8 cellular contexts compared by ENCODE assay signal in the genomic region with DNA sequence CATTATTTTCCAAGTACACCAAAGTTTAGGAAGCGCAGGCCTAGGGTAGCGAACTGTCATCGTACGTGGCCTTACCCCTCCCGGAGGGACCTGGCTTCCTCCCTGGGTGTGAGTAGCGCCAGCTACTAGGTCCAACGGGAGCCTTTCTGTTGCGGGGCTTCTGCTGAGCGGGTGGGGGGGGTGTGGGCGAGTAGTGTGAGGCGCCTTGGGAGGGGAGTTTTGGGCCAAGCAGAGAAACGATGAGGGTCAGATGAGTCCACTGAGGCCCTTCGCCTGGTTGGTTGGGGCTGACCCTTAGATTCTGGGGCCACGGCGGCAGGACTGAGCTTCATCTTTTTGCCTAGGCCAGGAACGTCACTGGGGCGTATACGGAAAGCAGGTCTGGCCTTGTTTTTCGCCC.
DNase-seq lines count a peak whose midpoint lies in the region; ATAC-seq and TF ChIP-seq lines count a peak whose summit lies in the region.

No MANE protein-coding gene starts in this region.

- no peaks in the 10 kb centered on the region for H3K9me3 Mint-ChIP-seq in central memory CD8-positive, alpha-beta T cell

- H3K36me3 Mint-ChIP-seq in central memory CD8-positive, alpha-beta T cell (ENCODE audit: insufficient read depth): peaks cover 12% of the 10 kb centered on the region

- H3K27ac Mint-ChIP-seq in central memory CD8-positive, alpha-beta T cell (ENCODE audit: low read depth): peak overlapping the region; percentile 93

- peak overlapping the region; percentile 85 for H3K4me3 Mint-ChIP-seq in central memory CD8-positive, alpha-beta T cell

- H3K27ac ChIP-seq in HUES6 (ENCODE audit: low read depth, low read length): no peak overlapping the region

- no peak for ATAC-seq in central memory CD8-positive, alpha-beta T cell (replicated peaks; ENCODE audit: extremely low read depth, poor library complexity, severe bottlenecking)
- no peak for ATAC-seq in GM18505 (IDR thresholded peaks at IDR 0.05; ENCODE audit: unreplicated experiment)

- peak overlapping the region; percentile 79 for H3K4me3 ChIP-seq in AG04449 (ENCODE audit: low read depth, low read length)
- H3K4me3 ChIP-seq in HUES6 (ENCODE audit: low read depth, low read length): peak overlapping the region; percentile 87
- peak overlapping the region; percentile 55 for H3K4me3 ChIP-seq in mucosa of stomach (ENCODE audit: low read length)

- H3K36me3 ChIP-seq in HUES6 (ENCODE audit: control insufficient read depth, insufficient read depth, low read length) (peaks cover 5% of the 10 kb centered on the region), mucosa of stomach (ENCODE audit: control insufficient read depth, insufficient read depth, low read length) (no peaks in the 10 kb centered on the region)

- POLR2A ChIA-PET in AG04449 (lab: Yijun Ruan, JAX): interaction anchor here (2.1 to 3.3 kb wide), 2 partner anchors 19 to 64 kb away, joined by 8 to 27 read pairs; partner anchors contain the start of gene TOB2

- H3K27me3 Mint-ChIP-seq in central memory CD8-positive, alpha-beta T cell: no peaks in the 10 kb centered on the region

- DNase-seq in AG04449 (ENCODE audit: low read depth, low spot score) (no peak), GDM1 (lab: John Stamatoyannopoulos, UW) (no peak), superior temporal gyrus (ENCODE audit: extremely low spot score) (no peak)
- DNase-seq in central memory CD8-positive, alpha-beta T cell (ENCODE audit: low spot score in 2 of 2): no peak
- no peak for DNase-seq in activated CD4-positive, alpha-beta T cell treated with anti-CD3 and anti-CD28 coated beads, Interleukin-2, amount 50 U/mL, for 48 hours

- no peaks in the 10 kb centered on the region; the same call in 1 of the 2 replicates for H3K27me3 ChIP-seq in HUES6 (ENCODE audit: control insufficient read depth, insufficient read depth, low read length)
- H3K27me3 ChIP-seq in mucosa of stomach (ENCODE audit: control insufficient read depth, insufficient read depth, low read length): no peaks in the 10 kb centered on the region

- TF ChIP-seq POLR2A in GM18505 (IDR thresholded peaks at IDR 0.05; ENCODE audit: borderline replicate concordance, extremely low read depth, insufficient read depth, insufficient read length): no peak

- no peak for TF ChIP-seq CTCF in AG04449 (IDR thresholded peaks at IDR 0.05; ENCODE audit: insufficient read depth, low read length, missing control alignments)

- no peak overlapping the region for H3K9ac ChIP-seq in HUES6 (ENCODE audit: low read length)
- H3K9ac ChIP-seq in mucosa of stomach (ENCODE audit: low read length): peak overlapping the region; percentile 64

- CTCF ChIA-PET in AG04449 (lab: Yijun Ruan, JAX): interaction anchor here (0.6 to 3.8 kb wide), 4 partner anchors 21 to 144 kb away, joined by 3 to 23 read pairs (median 9); partner anchors contain the start of gene TOB2

- no peaks in the 10 kb centered on the region for H3K9me3 ChIP-seq in HUES6 (ENCODE audit: control insufficient read depth, insufficient read depth, low read depth, low read length)
- H3K9me3 ChIP-seq in mucosa of stomach (ENCODE audit: control insufficient read depth, low read length): no peaks in the 10 kb centered on the region

- peaks cover 11% of the 10 kb centered on the region for H3K4me1 Mint-ChIP-seq in central memory CD8-positive, alpha-beta T cell

- H3K4me1 ChIP-seq in HUES6 (ENCODE audit: control insufficient read depth, insufficient read depth, low read length) (peaks cover 23% of the 10 kb centered on the region), mucosa of stomach (ENCODE audit: control insufficient read depth, insufficient read depth, low read length) (peaks cover 27% of the 10 kb centered on the region)
